12 cellular contexts compared by ENCODE assay signal in the genomic region with DNA sequence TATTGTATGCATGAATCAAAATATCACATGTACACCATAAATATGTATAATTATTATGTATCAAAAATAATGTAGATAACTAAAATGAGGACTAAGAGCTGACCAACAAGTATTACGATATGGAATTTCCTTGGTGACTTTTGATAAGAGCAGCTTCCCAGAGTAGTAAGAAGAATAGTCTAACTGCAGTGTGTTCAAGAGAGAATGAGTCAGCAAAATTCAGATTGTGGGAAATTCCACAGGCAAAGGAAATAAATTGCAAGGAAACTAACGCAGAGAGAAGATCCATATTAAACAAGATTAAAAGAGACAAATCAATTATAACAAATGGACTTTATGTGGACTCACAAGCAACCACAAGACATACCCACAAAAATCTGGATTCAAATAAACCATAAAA. TPM values are rescaled to one million over a fixed set of nuclear protein-coding genes. Genes with fewer than 3 reads are reported as not detected.
DNase-seq lines count a peak whose midpoint lies in the region; ATAC-seq and TF ChIP-seq lines count a peak whose summit lies in the region.
"Had no signal": no experiment of that assay in that cellular context is flagged by ENCODE, and none has a peak within 500 bp of the region (broad histone marks: within the 10 kb centered on the region; RNA-seq: fewer than 3 reads in every experiment).

No MANE protein-coding gene starts in this region.

- H3K9me3 ChIP-seq in GM23248 (ENCODE audit: low read depth) (no peaks in the 10 kb centered on the region), ascending aorta (no peaks in the 10 kb centered on the region), skeletal muscle satellite cell (replicated peaks; ENCODE audit: low read length) (no peaks in the 10 kb centered on the region)
- H3K9me3 ChIP-seq: gastroesophageal sphincter, Peyer's patch had no signal

- intact Hi-C loops in ascending aorta (cut with DNase I) = no loop called here

- H3K4me1 ChIP-seq in GM23248 (ENCODE audit: insufficient read depth) (peaks cover 6% of the 10 kb centered on the region), ascending aorta (peaks cover 6 to 52% of the 10 kb centered on the region in 2 donors), skeletal muscle satellite cell (ENCODE audit: control insufficient read depth, insufficient read depth, low read length) (peaks cover 8% of the 10 kb centered on the region)

- H3K36me3 ChIP-seq in GM23248 (ENCODE audit: low read depth) = no peaks in the 10 kb centered on the region
- no peaks in the 10 kb centered on the region for H3K36me3 ChIP-seq in ascending aorta
- no peaks in the 10 kb centered on the region for H3K36me3 ChIP-seq in skeletal muscle satellite cell (ENCODE audit: insufficient read depth, low read length)
- H3K36me3 ChIP-seq: gastroesophageal sphincter, Peyer's patch had no signal

- DNase-seq in GM23248 (peak; percentile 44), ascending aorta (ENCODE audit: low spot score in 2 of 2) (no peak), inferior parietal cortex (ENCODE audit: extremely low spot score) (peak; percentile 60), LoVo (ENCODE audit: low spot score) (no peak)
- no peak for DNase-seq in stimulated activated CD4-positive, alpha-beta T cell treated with anti-CD3 and anti-CD28 coated beads, Interleukin-4, amount 100 ng/mL, for 24 hours
- DNase-seq: mesendoderm, Peyer's patch had no signal

- ATAC-seq in HG02759 (IDR thresholded peaks at IDR 0.05; ENCODE audit: unreplicated experiment) (no peak), GM18511 (IDR thresholded peaks at IDR 0.05; ENCODE audit: unreplicated experiment) (no peak)
- ATAC-seq: gastroesophageal sphincter had no signal

- no peak for TF ChIP-seq CTCF in ascending aorta (IDR thresholded peaks at IDR 0.05)

- no peaks in the 10 kb centered on the region for H3K27me3 ChIP-seq in GM23248 (replicated peaks; ENCODE audit: insufficient read depth)
- no peaks in the 10 kb centered on the region for H3K27me3 ChIP-seq in ascending aorta
- no peaks in the 10 kb centered on the region for H3K27me3 ChIP-seq in skeletal muscle satellite cell (ENCODE audit: control insufficient read depth, insufficient read depth, low read length)
- H3K27me3 ChIP-seq: gastroesophageal sphincter, Peyer's patch had no signal

- H3K4me3 ChIP-seq in GM23248 (no peak overlapping the region), ascending aorta (peak overlapping the region in 1 of 2 donors; percentile 10), skeletal muscle satellite cell (ENCODE audit: low read length) (no peak overlapping the region)
- H3K4me3 ChIP-seq: gastroesophageal sphincter, Peyer's patch had no signal

- in situ Hi-C loops in GM23248 (cut with MboI) = no loop called here

- no peaks in the 10 kb centered on the region for H4K20me1 ChIP-seq in GM23248 (ENCODE audit: insufficient read depth)

- H3K27ac ChIP-seq in GM23248 = no peak overlapping the region
- H3K27ac ChIP-seq in ascending aorta = peak overlapping the region; percentile 57 to 72
- H3K27ac ChIP-seq: gastroesophageal sphincter, KMS-11, Peyer's patch had no signal

- no peaks in the 10 kb centered on the region for H3K79me2 ChIP-seq in GM23248 (ENCODE audit: insufficient read depth)

- WGBS in GM23248 (ENCODE audit: low coverage in 1 of 2, low lambda C conversion rate in 2 of 2, missing lambda C conversion rate in 2 of 2), 2 experiments = 24 to 36% methylated on average over 2 of the region's 2 CpGs

- H3K4me2 ChIP-seq in GM23248 (ENCODE audit: unreplicated experiment) = no peak overlapping the region
- peak overlapping the region; percentile 12 for H3K4me2 ChIP-seq in skeletal muscle satellite cell (ENCODE audit: low read length)
- H3K4me2 ChIP-seq: KMS-11 had no signal

- peak overlapping the region; percentile 62; the same call in 1 of the 2 replicates for H2AFZ ChIP-seq in GM23248

- no peaks in the 10 kb centered on the region; the same call in 1 of the 2 replicates for H3K9me2 ChIP-seq in GM23248 (ENCODE audit: insufficient read depth)

- no peaks in the 10 kb centered on the region for H3F3A ChIP-seq in GM23248 (ENCODE audit: insufficient read depth)

- H3K9ac ChIP-seq in GM23248 (no peak overlapping the region), skeletal muscle satellite cell (ENCODE audit: low read depth, low read length) (peak overlapping the region; percentile 46)
- H3K9ac ChIP-seq: KMS-11 had no signal

RNA-seq across cellular contexts. Expression of a gene that starts 26.4 kb away (rescaled TPM):
- 0.13 and 0.32 TPM in 2 replicates for total RNA-seq in GM23248 (2014; rRNA removed; shearing (Covaris generic))
- 0.06 and 0.09 TPM in 2 replicates for polyA plus RNA-seq in GM23248 (2016; fragmentation: Nextera tagmentation; extraction: Ambion mirVana)
- 8.4 TPM for total RNA-seq in ascending aorta
- total RNA-seq in skeletal muscle satellite cell (2012; rRNA removed) = under 0.01 and 0.66 TPM in 2 replicates

Comparison
In these comparisons a context has a peak if more than half of its experiments do, and no peak if none do; other contexts are left out.
1. DNase-seq: peak in GM23248 (single experiment) and inferior parietal cortex (single experiment); none in ascending aorta (0 of 2), LoVo (single experiment) and stimulated activated CD4-positive, alpha-beta T cell treated with anti-CD3 and anti-CD28 coated beads, Interleukin-4, amount 100 ng/mL, for 24 hours (single experiment).